ENCODE assay signal across 10 cellular contexts in genomic region chr1:47089356-47089755, GRCh38. TPM values are rescaled to one million over a fixed set of nuclear protein-coding genes. Genes with fewer than 3 reads are reported as not detected.
A peak's percentile ranks its signal among the peaks of the same experiment; 100 is the strongest.
DNase-seq lines count a peak whose midpoint lies in the region; ATAC-seq and TF ChIP-seq lines count a peak whose summit lies in the region.
"Not testable (repeated sequence)": the region's sequence is repeated elsewhere in the genome, so short reads cannot be mapped to it uniquely, and the experiment has no call there.
"Had no signal": no experiment of that assay in that cellular context is flagged by ENCODE, and none has a peak within 500 bp of the region (broad histone marks: within the 10 kb centered on the region; RNA-seq: fewer than 3 reads in every experiment).

No MANE protein-coding gene starts in this region.

- H3K9me3 Mint-ChIP-seq in activated naive CD4-positive, alpha-beta T cell treated with anti-CD3 and anti-CD28 coated beads for 36 hours = not testable (repeated sequence)

- H3K9me3 ChIP-seq in lower lobe of right lung = not testable (repeated sequence)

- not testable (repeated sequence) for H3K27me3 ChIP-seq in lower lobe of right lung (ENCODE audit: low read depth)

- not testable (repeated sequence) for H3K27me3 Mint-ChIP-seq in activated naive CD4-positive, alpha-beta T cell treated with anti-CD3 and anti-CD28 coated beads for 36 hours (ENCODE audit: low read depth)

- H3K4me1 Mint-ChIP-seq in activated naive CD4-positive, alpha-beta T cell treated with anti-CD3 and anti-CD28 coated beads for 36 hours (ENCODE audit: low read depth) = not testable (repeated sequence)

- DNase-seq in AG10803 (ENCODE audit: low read depth) (peak; percentile 17), NCI-H1417 (lab: John Stamatoyannopoulos, UW) (peak in 2 of 3 experiments; percentile 14 to 61), SHP77 (lab: John Stamatoyannopoulos, UW) (peak; percentile 1 to 5), erythroblast (lab: John Stamatoyannopoulos, UW) (peak; percentile 24 to 64)
- peak; percentile 62 for DNase-seq in activated naive CD4-positive, alpha-beta T cell treated with anti-CD3 and anti-CD28 coated beads for 36 hours
- not testable (repeated sequence) for DNase-seq in lower lobe of right lung
- DNase-seq in stimulated activated CD4-positive, alpha-beta T cell treated with anti-CD3 and anti-CD28 coated beads, Interleukin-12 subunit alpha, Interleukin-12 subunit beta, amount 100 ng/mL, for 4 hours = peak; percentile 14

- not testable (repeated sequence) for TF ChIP-seq POLR2A in erythroblast (IDR thresholded peaks at IDR 0.05; ENCODE audit: low read length)

- CTCF ChIA-PET in activated naive CD4-positive, alpha-beta T cell treated with anti-CD3 and anti-CD28 coated beads for 36 hours (lab: Charles Lee) = not testable (repeated sequence)

- intact Hi-C loops in activated naive CD4-positive, alpha-beta T cell treated with anti-CD3 and anti-CD28 coated beads for 36 hours (cut with micrococcal nuclease); lower lobe of right lung (cut with DNase I): not testable (repeated sequence)

- H3K4me3 ChIP-seq in AG10803 (ENCODE audit: low read length); GM12875 (ENCODE audit: low read depth, low read length); lower lobe of right lung: not testable (repeated sequence)

- H3K4me3 Mint-ChIP-seq in activated naive CD4-positive, alpha-beta T cell treated with anti-CD3 and anti-CD28 coated beads for 36 hours = not testable (repeated sequence)

- H3K36me3 ChIP-seq in lower lobe of right lung = not testable (repeated sequence)

- H3K4me1 ChIP-seq in lower lobe of right lung = not testable (repeated sequence)

- H3K27ac Mint-ChIP-seq in activated naive CD4-positive, alpha-beta T cell treated with anti-CD3 and anti-CD28 coated beads for 36 hours = not testable (repeated sequence)

- not testable (repeated sequence) for ATAC-seq in lower lobe of right lung

- H3K36me3 Mint-ChIP-seq in activated naive CD4-positive, alpha-beta T cell treated with anti-CD3 and anti-CD28 coated beads for 36 hours (ENCODE audit: low read depth) = not testable (repeated sequence)

- H3K27ac ChIP-seq in lower lobe of right lung = not testable (repeated sequence)

- TF ChIP-seq CTCF in AG10803 (conservative IDR thresholded peaks at IDR 0.05; ENCODE audit: low read length) (peak; percentile 49), GM12875 (IDR thresholded peaks at IDR 0.05; ENCODE audit: borderline replicate concordance, insufficient read depth, low read depth, low read length) (peak; percentile 24; the same call in 1 of the 2 replicates), lower lobe of right lung (IDR thresholded peaks at IDR 0.05) (peak; percentile 51)

RNA-seq across cellular contexts. Expression of gene CYP4Z1, which starts 22.3 kb away (rescaled TPM):
- not detected for total RNA-seq in activated naive CD4-positive, alpha-beta T cell treated with anti-CD3 and anti-CD28 coated beads for 36 hours
- total RNA-seq in lower lobe of right lung = 1.4 TPM
- total RNA-seq: LHCN-M2 had no signal

RNA-seq across cellular contexts. Expression of gene CYP4A22, which starts 47.9 kb away (rescaled TPM):
- total RNA-seq in activated naive CD4-positive, alpha-beta T cell treated with anti-CD3 and anti-CD28 coated beads for 36 hours = not detected
- not detected for total RNA-seq in lower lobe of right lung
- total RNA-seq: LHCN-M2, right cardiac atrium had no signal
